1 cellular context compared by ENCODE assay signal in the genomic region with DNA sequence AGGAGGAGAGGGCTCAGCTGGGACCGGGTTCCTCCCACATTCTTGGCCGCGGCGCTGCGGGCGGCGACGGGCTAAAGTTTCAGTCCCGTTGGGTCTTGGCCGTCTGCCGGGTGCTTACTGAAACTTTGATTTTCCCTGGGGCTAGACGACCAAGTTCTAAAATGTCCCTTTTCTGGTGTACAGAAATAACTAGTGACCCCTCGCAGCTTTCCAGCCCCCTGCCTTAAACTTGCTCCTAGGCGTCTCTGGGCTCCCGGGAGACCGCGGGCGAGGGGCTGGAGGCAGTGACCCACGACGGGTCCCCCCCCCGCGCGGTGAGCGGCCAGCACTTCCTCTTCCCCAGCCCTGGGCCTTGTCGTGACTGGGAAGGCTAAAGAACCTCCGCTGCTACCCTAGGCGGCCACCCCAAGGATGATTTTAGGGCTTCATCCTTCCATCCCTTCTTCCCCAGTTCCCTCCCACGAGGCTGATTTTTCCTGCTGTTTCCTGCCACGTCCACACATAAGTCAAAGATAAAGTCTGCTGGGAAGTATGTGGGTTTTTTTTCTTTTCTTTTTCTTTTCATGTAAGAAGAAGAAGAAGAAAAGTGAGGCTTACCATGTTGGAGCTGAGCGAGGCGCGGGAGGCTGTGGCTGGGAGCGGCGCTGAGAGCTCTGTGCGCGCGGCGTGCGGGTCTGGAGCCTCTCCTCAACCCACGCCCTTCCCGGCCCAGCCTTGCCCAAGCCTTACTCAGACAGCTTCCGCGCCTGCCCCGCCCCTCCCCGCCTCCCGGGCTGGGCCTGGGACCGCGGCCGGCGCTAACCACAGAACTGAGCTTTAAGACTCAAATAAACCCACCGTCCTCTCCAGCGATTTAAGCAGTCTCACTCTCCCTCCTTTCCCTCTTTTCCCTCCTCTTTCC.
TF ChIP-seq lines count a peak whose summit lies in the region.

A gene (minus strand): TSS at position 689 of the 901 bp plus-strand sequence. CDS start 89 bp downstream, at position 600.

TF ChIP-seq in H1, 55 proteins besides CTCF, POLR2A, EP300 and RAD21:
- no peak for TF ChIP-seq RFX5 (IDR thresholded peaks at IDR 0.05; ENCODE audit: borderline replicate concordance, low read depth, low read length)
- no peak for TF ChIP-seq CHD1 (IDR thresholded peaks at IDR 0.05; ENCODE audit: low read depth, low read length)
- 0 out of 2 replicates have a peak, but pooled peaks have one; percentile 33 for TF ChIP-seq TEAD4 (IDR thresholded peaks at IDR 0.05; ENCODE audit: low read depth, low read length)
- 0 out of 2 replicates have a peak, but pooled peaks have one; percentile 22 for TF ChIP-seq PHF8 (conservative IDR thresholded peaks at IDR 0.05; ENCODE audit: low read depth, low read length)
- peak; percentile 34 for TF ChIP-seq KDM4A (IDR thresholded peaks at IDR 0.05; ENCODE audit: low read depth, low read length, severe bottlenecking)
